ENCODE assay signal across 20 cellular contexts in the genomic region with DNA sequence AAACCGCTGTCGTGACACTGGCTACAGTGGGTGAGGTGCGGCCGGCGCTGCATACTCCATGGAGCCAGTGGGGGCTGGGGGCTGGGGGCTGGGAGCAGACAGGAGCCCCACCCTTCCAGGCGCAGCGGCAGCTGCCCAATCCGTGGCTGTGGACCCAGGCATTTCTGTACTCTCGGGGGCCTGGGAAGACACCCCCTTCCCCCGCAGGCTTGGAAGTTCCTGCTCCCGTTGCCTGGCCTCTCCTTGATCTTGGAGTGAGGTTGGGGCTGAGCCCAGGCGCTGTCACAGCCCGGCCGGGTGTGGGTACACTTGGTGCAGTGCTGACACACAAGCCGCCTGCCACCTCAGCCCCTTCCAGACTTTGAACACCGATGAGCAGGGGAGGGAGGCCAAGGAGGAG. TPM values are rescaled to one million over a fixed set of nuclear protein-coding genes. Genes with fewer than 3 reads are reported as not detected.
A peak's percentile ranks its signal among the peaks of the same experiment; 100 is the strongest.
DNase-seq lines count a peak whose midpoint lies in the region; ATAC-seq and TF ChIP-seq lines count a peak whose summit lies in the region.
"Had no signal": no experiment of that assay in that cellular context is flagged by ENCODE, and none has a peak within 500 bp of the region (broad histone marks: within the 10 kb centered on the region; RNA-seq: fewer than 3 reads in every experiment).

No MANE protein-coding gene starts in this region.

- peaks cover 0 to 5% (median 2%) of the 10 kb centered on the region in 9 donors for H3K9me3 Mint-ChIP-seq in naive thymus-derived CD8-positive, alpha-beta T cell

- H3K27ac Mint-ChIP-seq in naive thymus-derived CD8-positive, alpha-beta T cell = no peak overlapping the region
- H3K27ac Mint-ChIP-seq: CD4-positive, alpha-beta T cell; H9; IgD-negative memory B cell had no signal

- intact Hi-C loops in heart right ventricle (cut with DNase I) (loop anchor here in 1 of 10 donors (5.0 kb wide), 2 partner anchors 50 to 80 kb away; no protein-coding TSS in a partner anchor), left ventricle myocardium superior (cut with micrococcal nuclease) (no loop called here), aorta (cut with DNase I) (no loop called here)

- H2AFZ ChIP-seq in neuronal stem cell (ENCODE audit: low read length) = no peak overlapping the region

- H3K27me3 ChIP-seq in heart right ventricle (no peaks in the 10 kb centered on the region), neuronal stem cell (ENCODE audit: control insufficient read depth in 3 of 3, insufficient read depth in 3 of 3, low read depth in 1 of 3, low read length in 3 of 3) (no peaks in the 10 kb centered on the region), aorta (ENCODE audit: control insufficient read depth in 1 of 2, insufficient read depth in 2 of 2, low read length in 1 of 2) (no peaks in the 10 kb centered on the region)

- no peak overlapping the region for H3K4ac ChIP-seq in neuronal stem cell (ENCODE audit: low read length)

- POLR2A ChIA-PET in naive thymus-derived CD8-positive, alpha-beta T cell (lab: Charles Lee) = interaction anchor here (0.7 kb wide), 1 partner anchor 189 kb away, joined by 3 read pairs; no protein-coding TSS in a partner anchor

- H3K4me3 Mint-ChIP-seq in naive thymus-derived CD8-positive, alpha-beta T cell = peak overlapping the region in 1 of 10 donors; percentile 20
- H3K4me3 Mint-ChIP-seq: CD4-positive, alpha-beta T cell; H9; IgD-negative memory B cell had no signal

- H2BK12ac ChIP-seq in neuronal stem cell (ENCODE audit: low read length) = no peak overlapping the region

- no peak overlapping the region for H3K14ac ChIP-seq in neuronal stem cell (ENCODE audit: low read length)

- H3K36me3 ChIP-seq in heart right ventricle = no peaks in the 10 kb centered on the region
- no peaks in the 10 kb centered on the region for H3K36me3 ChIP-seq in neuronal stem cell (replicated peaks in 1 of 2; ENCODE audit: control insufficient read depth in 2 of 2, insufficient read depth in 2 of 2, low read length in 2 of 2)
- no peaks in the 10 kb centered on the region for H3K36me3 ChIP-seq in aorta (ENCODE audit: control insufficient read depth in 1 of 2, insufficient read depth in 2 of 2, low read length in 1 of 2)

- DNase-seq in heart right ventricle = peak; percentile 30 to 74
- peak; percentile 82 for DNase-seq in left ventricle myocardium superior
- no peak for DNase-seq in neuronal stem cell (ENCODE audit: low spot score)
- DNase-seq in aorta = no peak
- DNase-seq in naive thymus-derived CD8-positive, alpha-beta T cell = no peak
- no peak for DNase-seq in NCI-H146 treated with DMSO at 0.1 percent for 48 hours (lab: John Stamatoyannopoulos, UW; ENCODE audit: unreplicated experiment)
- DNase-seq in GM13976 (ENCODE audit: low spot score) = no peak
- DNase-seq: ACHN; AML-193; CD4-positive, alpha-beta T cell; DMS153; DMS79; GDM1; H9 had no signal

- no peak overlapping the region for H2AK5ac ChIP-seq in neuronal stem cell (ENCODE audit: low read depth, low read length)

- no peak for TF ChIP-seq CTCF in heart right ventricle (IDR thresholded peaks at IDR 0.05)
- TF ChIP-seq CTCF in GM13976 (IDR thresholded peaks at IDR 0.05; ENCODE audit: borderline replicate concordance, control extremely low read depth, extremely low read depth, insufficient read depth, missing control alignments) = no peak

- peaks cover 0 to 2% (median 0%) of the 10 kb centered on the region in 3 donors for H3K36me3 Mint-ChIP-seq in naive thymus-derived CD8-positive, alpha-beta T cell

- no peak overlapping the region for H3K9ac ChIP-seq in neuronal stem cell (ENCODE audit: low read depth, low read length, poor library complexity)

- peak overlapping the region; percentile 80 for H3K23ac ChIP-seq in neuronal stem cell (ENCODE audit: low read depth, low read length, poor library complexity)

- H4K8ac ChIP-seq in neuronal stem cell (ENCODE audit: low read depth, low read length) = no peak overlapping the region

- H2BK5ac ChIP-seq in neuronal stem cell (ENCODE audit: low read length) = no peak overlapping the region

- H3K27ac ChIP-seq in heart right ventricle = peak overlapping the region in 5 of 10 donors; percentile 5 to 48 (median 22)
- H3K27ac ChIP-seq in neuronal stem cell (replicated peaks; ENCODE audit: low read length) = no peak overlapping the region
- H3K27ac ChIP-seq in aorta (ENCODE audit: low read depth in 1 of 2, low read length in 2 of 2) = no peak overlapping the region
- H3K27ac ChIP-seq: C4-2B had no signal

- no peak overlapping the region for H3K4me2 ChIP-seq in neuronal stem cell (ENCODE audit: insufficient read depth, low read length, poor library complexity, severe bottlenecking)

- H2BK120ac ChIP-seq in neuronal stem cell (ENCODE audit: low read depth, low read length) = no peak overlapping the region

- peak in 4 of 8 donors; percentile 55 to 79 (median 78) for ATAC-seq in heart right ventricle
- peak; percentile 72 for ATAC-seq in left ventricle myocardium superior
- peak; percentile 12 for ATAC-seq in aorta (ENCODE audit: low FRiP score)
- ATAC-seq in naive thymus-derived CD8-positive, alpha-beta T cell = no peak
- ATAC-seq: HepG2 had no signal

- peak overlapping the region; percentile 57 for H3K18ac ChIP-seq in neuronal stem cell (ENCODE audit: low read length)

- H3K4me3 ChIP-seq in heart right ventricle (no peak overlapping the region), neuronal stem cell (ENCODE audit: low read length in 2 of 2) (no peak overlapping the region), aorta (ENCODE audit: low read length in 2 of 2) (no peak overlapping the region)

- H3K4me1 ChIP-seq in heart right ventricle = peaks cover 7 to 30% (median 19%) of the 10 kb centered on the region in 9 donors
- peaks cover 0 to 3% of the 10 kb centered on the region in 2 donors for H3K4me1 ChIP-seq in neuronal stem cell (ENCODE audit: control insufficient read depth in 2 of 2, insufficient read depth in 1 of 2, low read depth in 1 of 2, low read length in 2 of 2)
- no peaks in the 10 kb centered on the region for H3K4me1 ChIP-seq in aorta (ENCODE audit: control insufficient read depth in 1 of 2, insufficient read depth in 2 of 2, low read length in 2 of 2)

- no peaks in the 10 kb centered on the region for H3K79me1 ChIP-seq in neuronal stem cell (ENCODE audit: low read depth, low read length)

- peaks cover 2 to 14% (median 9%) of the 10 kb centered on the region in 5 donors for H3K27me3 Mint-ChIP-seq in naive thymus-derived CD8-positive, alpha-beta T cell

- WGBS in heart right ventricle, 2 donors = 69 to 73% methylated on average over 16 of the region's 16 CpGs
- no CpG with 5 or more reads among the region's 16 CpGs for WGBS in neuronal stem cell (ENCODE audit: extremely low coverage in 2 of 2, insufficient read length in 2 of 2, insufficient replicate concordance in 1 of 2), 2 donors
- 45 to 61% methylated on average over 14 to 16 of the region's 16 CpGs for WGBS in aorta, 2 donors

- H3K9me3 ChIP-seq in heart right ventricle (no peaks in the 10 kb centered on the region), neuronal stem cell (replicated peaks in 1 of 2; ENCODE audit: control insufficient read depth in 2 of 2, insufficient read depth in 1 of 2, low read depth in 1 of 2, low read length in 2 of 2) (peaks cover 0 to 2% of the 10 kb centered on the region in 2 donors), aorta (ENCODE audit: control insufficient read depth, low read length) (no peaks in the 10 kb centered on the region)

- in situ Hi-C loops in GM13976 (cut with MboI; ENCODE audit: low sequenced_read_pairs, unreplicated experiment) = no loop called here

- H3K4me1 Mint-ChIP-seq in naive thymus-derived CD8-positive, alpha-beta T cell = no peaks in the 10 kb centered on the region
- H3K4me1 Mint-ChIP-seq: IgD-negative memory B cell had no signal

- H4K91ac ChIP-seq in neuronal stem cell (ENCODE audit: low read depth, low read length, poor library complexity) = no peak overlapping the region

- H2BK15ac ChIP-seq in neuronal stem cell (ENCODE audit: low read length) = no peak overlapping the region

RNA-seq across cellular contexts. Expression of a gene that starts 27.7 kb away (rescaled TPM):
- total RNA-seq in heart right ventricle (10 to 100 TPM in 7 of 10 donors, 1 to 10 TPM in 3; 6.0 to 42.1 (median 13.9) TPM), left ventricle myocardium superior (28.3 TPM), aorta (10 to 100 TPM; 17.6 to 38.9 TPM)
- polyA plus RNA-seq in heart right ventricle (10 to 100 TPM in 1 of 2 donors, 1 to 10 TPM in 1; 3.0 to 34.9 TPM), aorta (100 to 1,000 TPM; 102 to 239 TPM)
- 0.40 TPM for polyA plus RNA-seq in neuronal stem cell (2013, experiment 1 of 2)
- 0.47 TPM for polyA plus RNA-seq in neuronal stem cell (2013, experiment 2 of 2)
- not detected for total RNA-seq in naive thymus-derived CD8-positive, alpha-beta T cell
- under 1 TPM in 1 of 3 donors, not detected in 2; 0.34 TPM for polyA plus RNA-seq in naive thymus-derived CD8-positive, alpha-beta T cell
- total RNA-seq: CD4-positive, alpha-beta T cell; Daoy; H1; H9; HepG2 had no signal
- polyA plus RNA-seq: BJ, H1, HepG2, IgD-negative memory B cell had no signal

Comparison
In these comparisons a context has a peak if more than half of its experiments do, and no peak if none do; other contexts are left out.
1. ATAC-seq: peak in left ventricle myocardium superior (single experiment) and aorta (single experiment); none in naive thymus-derived CD8-positive, alpha-beta T cell (0 of 2).
2. DNase-seq: peak in heart right ventricle (2 of 2) and left ventricle myocardium superior (single experiment); none in neuronal stem cell (single experiment), aorta (0 of 2), naive thymus-derived CD8-positive, alpha-beta T cell (0 of 10), NCI-H146 treated with DMSO at 0.1 percent for 48 hours (single experiment) and GM13976 (single experiment).
3. RNA of a gene that starts 27.7 kb away (total RNA-seq): 17.6 to 38.9 TPM in aorta, 28.3 TPM in left ventricle myocardium superior (single experiment) and 6.0 to 42.1 TPM in heart right ventricle; not detected in naive thymus-derived CD8-positive, alpha-beta T cell; every median in the first group is over 4 times any median in the second.